ENCODE assay signal across 18 cellular contexts in genomic region chr6:133761706-133762105, GRCh38.
DNase-seq lines count a peak whose midpoint lies in the region; ATAC-seq and TF ChIP-seq lines count a peak whose summit lies in the region.
"Had no signal": no experiment of that assay in that cellular context is flagged by ENCODE, and none has a peak within 500 bp of the region (broad histone marks: within the 10 kb centered on the region; RNA-seq: fewer than 3 reads in every experiment).

No MANE protein-coding gene starts in this region.

- H3K79me2 ChIP-seq in GM23248 (ENCODE audit: insufficient read depth) = no peaks in the 10 kb centered on the region

- no peaks in the 10 kb centered on the region for H3K4me1 Mint-ChIP-seq in activated T-cell treated with anti-CD3 and anti-CD28 coated beads, Interleukin-2, amount 50 U/mL, for 72 hours (ENCODE audit: low read depth)
- H3K4me1 Mint-ChIP-seq: activated B cell treated with CpG ODN at 0.5 μM for 24 hours; activated naive CD4-positive, alpha-beta T cell treated with anti-CD3 and anti-CD28 coated beads, Interleukin-2, amount 50 U/mL, for 24 hours had no signal

- no peaks in the 10 kb centered on the region for H3K27me3 ChIP-seq in GM23248 (replicated peaks; ENCODE audit: insufficient read depth)
- H3K27me3 ChIP-seq: neutrophil had no signal

- H3K4me3 ChIP-seq in GM23248 = no peak overlapping the region
- no peak overlapping the region for H3K4me3 ChIP-seq in astrocyte of the spinal cord (ENCODE audit: low read depth, low read length)

- no peak overlapping the region for H3K4me3 Mint-ChIP-seq in activated T-cell treated with anti-CD3 and anti-CD28 coated beads, Interleukin-2, amount 50 U/mL, for 72 hours
- H3K4me3 Mint-ChIP-seq: activated B cell treated with CpG ODN at 0.5 μM for 24 hours; activated naive CD4-positive, alpha-beta T cell treated with anti-CD3 and anti-CD28 coated beads, Interleukin-2, amount 50 U/mL, for 24 hours had no signal

- no peaks in the 10 kb centered on the region for H3K9me3 Mint-ChIP-seq in activated T-cell treated with anti-CD3 and anti-CD28 coated beads, Interleukin-2, amount 50 U/mL, for 72 hours
- H3K9me3 Mint-ChIP-seq: activated B cell treated with CpG ODN at 0.5 μM for 24 hours; activated naive CD4-positive, alpha-beta T cell treated with anti-CD3 and anti-CD28 coated beads, Interleukin-2, amount 50 U/mL, for 24 hours had no signal

- H3K4me2 ChIP-seq in GM23248 (ENCODE audit: unreplicated experiment) = peak overlapping the region; percentile 37

- H3K9me2 ChIP-seq in GM23248 (ENCODE audit: insufficient read depth) = no peaks in the 10 kb centered on the region

- no peak for ATAC-seq in activated T-cell treated with anti-CD3 and anti-CD28 coated beads, Interleukin-2, amount 50 U/mL, for 72 hours (replicated peaks in 1 of 2)
- ATAC-seq in HG02571 (IDR thresholded peaks at IDR 0.05; ENCODE audit: unreplicated experiment) = no peak
- ATAC-seq: PC-3 had no signal

- 0% methylated on average over 1 of the region's 1 CpG for WGBS in GM23248 (ENCODE audit: low coverage in 1 of 2, low lambda C conversion rate in 2 of 2, missing lambda C conversion rate in 2 of 2), 2 experiments

- H3K36me3 Mint-ChIP-seq in activated T-cell treated with anti-CD3 and anti-CD28 coated beads, Interleukin-2, amount 50 U/mL, for 72 hours (ENCODE audit: insufficient read depth in 2 of 2) = no peaks in the 10 kb centered on the region
- H3K36me3 Mint-ChIP-seq: activated naive CD4-positive, alpha-beta T cell treated with anti-CD3 and anti-CD28 coated beads, Interleukin-2, amount 50 U/mL, for 24 hours had no signal

- no peak overlapping the region for H2AFZ ChIP-seq in GM23248

- no peaks in the 10 kb centered on the region for H4K20me1 ChIP-seq in GM23248 (ENCODE audit: insufficient read depth)

- peaks cover 27% of the 10 kb centered on the region for H3K27me3 Mint-ChIP-seq in activated T-cell treated with anti-CD3 and anti-CD28 coated beads, Interleukin-2, amount 50 U/mL, for 72 hours (ENCODE audit: low read depth)

- in situ Hi-C loops in GM23248 (cut with MboI) = no loop called here
- in situ Hi-C loops in astrocyte of the spinal cord (cut with HindIII; ENCODE audit: low sequenced_read_pairs) = no loop called here

- DNase-seq in GM23248 (peak; percentile 77), astrocyte of the spinal cord (ENCODE audit: low read depth, low spot score) (peak; percentile 67), iris pigment epithelial cell (ENCODE audit: low read depth) (peak; percentile 69), stromal cell of bone marrow (ENCODE audit: low read depth) (peak; percentile 65), SW 1271 (lab: John Stamatoyannopoulos, UW) (no peak)
- no peak for DNase-seq in activated T-cell treated with anti-CD3 and anti-CD28 coated beads, Interleukin-2, amount 50 U/mL, for 72 hours
- no peak for DNase-seq in activated CD4-positive, alpha-beta T cell treated with anti-CD3 and anti-CD28 coated beads for 1 hour
- DNase-seq: activated B cell treated with CpG ODN at 0.5 μM for 24 hours, activated T-cell treated with anti-CD3 and anti-CD28 coated beads for 4 hours, C1 segment of cervical spinal cord, cortex of kidney, DMS53, NCI-H187, NCI-H526 treated with DMSO at 0.1 percent for 48 hours, PC-3 had no signal

- no peaks in the 10 kb centered on the region for H3K36me3 ChIP-seq in GM23248 (ENCODE audit: low read depth)
- H3K36me3 ChIP-seq: neutrophil had no signal

- H3K9ac ChIP-seq in GM23248 = peak overlapping the region; percentile 23; the same call in 1 of the 2 replicates

- peaks cover 47% of the 10 kb centered on the region for H3F3A ChIP-seq in GM23248 (ENCODE audit: insufficient read depth)

- TF ChIP-seq CTCF in astrocyte of the spinal cord (IDR thresholded peaks at IDR 0.05; ENCODE audit: low read depth, low read length) = no peak

- H3K9me3 ChIP-seq in GM23248 (ENCODE audit: low read depth) = no peaks in the 10 kb centered on the region
- H3K9me3 ChIP-seq: neutrophil had no signal

- H3K27ac Mint-ChIP-seq in activated T-cell treated with anti-CD3 and anti-CD28 coated beads, Interleukin-2, amount 50 U/mL, for 72 hours = no peak overlapping the region
- H3K27ac Mint-ChIP-seq: activated B cell treated with CpG ODN at 0.5 μM for 24 hours; activated naive CD4-positive, alpha-beta T cell treated with anti-CD3 and anti-CD28 coated beads, Interleukin-2, amount 50 U/mL, for 24 hours had no signal

- H3K4me1 ChIP-seq in GM23248 (ENCODE audit: insufficient read depth) = peaks cover 58% of the 10 kb centered on the region

- H3K27ac ChIP-seq in GM23248 = peak overlapping the region; percentile 80
- H3K27ac ChIP-seq: neutrophil had no signal

Comparison
In these comparisons a context has a peak if more than half of its experiments do, and no peak if none do; other contexts are left out.
1. DNase-seq: peak in GM23248 (single experiment), astrocyte of the spinal cord (single experiment), iris pigment epithelial cell (single experiment) and stromal cell of bone marrow (single experiment); none in SW 1271 (0 of 2), activated T-cell treated with anti-CD3 and anti-CD28 coated beads, Interleukin-2, amount 50 U/mL, for 72 hours (0 of 2) and activated CD4-positive, alpha-beta T cell treated with anti-CD3 and anti-CD28 coated beads for 1 hour (single experiment).